ENCODE assay signal across 1 cellular context in the genomic region with DNA sequence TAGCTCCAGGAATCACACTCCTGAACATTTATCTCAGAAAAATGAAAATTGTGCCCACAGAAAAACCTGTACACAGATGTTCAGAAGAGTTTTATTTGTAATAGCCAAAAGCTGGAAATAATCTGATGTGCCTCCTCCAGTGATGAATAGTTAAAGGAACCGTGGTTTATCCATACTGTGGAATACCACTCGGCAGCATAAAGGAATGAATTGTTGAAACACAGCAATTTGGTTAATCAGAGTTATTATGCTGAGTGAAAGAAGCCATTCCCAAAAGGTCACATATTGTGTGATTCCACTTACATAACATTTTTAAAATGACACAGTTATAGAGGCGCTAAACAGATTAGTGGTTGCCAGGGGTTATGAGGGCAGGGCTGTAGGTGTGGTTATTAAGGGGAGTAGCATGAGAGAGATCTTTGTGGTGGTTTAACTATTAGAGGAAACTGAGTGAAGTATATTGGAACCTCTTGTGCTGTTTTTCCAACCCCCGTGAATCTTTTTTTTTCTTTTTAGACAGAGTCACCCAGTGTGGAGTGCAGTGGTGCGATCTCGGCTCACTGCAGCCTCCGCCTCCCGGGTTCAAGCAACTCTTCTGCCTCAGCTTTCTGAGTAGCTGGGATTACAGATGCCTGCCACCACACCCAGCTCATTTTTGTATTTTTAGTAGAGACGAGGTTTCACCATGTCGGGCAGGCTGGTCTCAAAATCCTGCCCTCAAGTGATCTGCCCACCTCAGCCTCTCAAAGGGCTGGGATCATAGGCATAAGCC.
TF ChIP-seq lines count a peak whose summit lies in the region.

No MANE protein-coding gene starts in this region.

TF ChIP-seq in HepG2, 621 proteins besides CTCF, POLR2A, EP300 and RAD21:
- TF ChIP-seq LCORL (IDR thresholded peaks at IDR 0.05) = no peak
- TF ChIP-seq LCORL (CRISPR knock-in tag; IDR thresholded peaks at IDR 0.05) = no peak
- TF ChIP-seq, protein P1, sequence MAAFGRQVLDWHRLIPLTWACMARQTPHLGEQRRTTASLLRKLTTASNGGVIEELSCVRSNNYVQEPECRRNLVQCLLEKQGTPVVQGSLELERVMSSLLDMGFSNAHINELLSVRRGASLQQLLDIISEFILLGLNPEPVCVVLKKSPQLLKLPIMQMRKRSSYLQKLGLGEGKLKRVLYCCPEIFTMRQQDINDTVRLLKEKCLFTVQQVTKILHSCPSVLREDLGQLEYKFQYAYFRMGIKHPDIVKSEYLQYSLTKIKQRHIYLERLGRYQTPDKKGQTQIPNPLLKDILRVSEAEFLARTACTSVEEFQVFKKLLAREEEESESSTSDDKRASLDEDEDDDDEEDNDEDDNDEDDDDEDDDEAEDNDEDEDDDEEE (CRISPR knock-in tag; IDR thresholded peaks at IDR 0.05) = no peak
- no peak for TF ChIP-seq ZNF160 (CRISPR knock-in tag; IDR thresholded peaks at IDR 0.05)
- TF ChIP-seq NFE2 (CRISPR knock-in tag; IDR thresholded peaks at IDR 0.05) = no peak
- no peak for TF ChIP-seq ZNF703 (CRISPR knock-in tag; IDR thresholded peaks at IDR 0.05; ENCODE audit: borderline replicate concordance)
- no peak for TF ChIP-seq RBFOX2 (IDR thresholded peaks at IDR 0.05; ENCODE audit: low read depth, low read length)
- no peak for TF ChIP-seq HES4 (CRISPR knock-in tag; IDR thresholded peaks at IDR 0.05; ENCODE audit: borderline replicate concordance)
- no peak for TF ChIP-seq ZKSCAN8 (CRISPR knock-in tag; IDR thresholded peaks at IDR 0.05; ENCODE audit: borderline replicate concordance)
- TF ChIP-seq, protein P2, sequence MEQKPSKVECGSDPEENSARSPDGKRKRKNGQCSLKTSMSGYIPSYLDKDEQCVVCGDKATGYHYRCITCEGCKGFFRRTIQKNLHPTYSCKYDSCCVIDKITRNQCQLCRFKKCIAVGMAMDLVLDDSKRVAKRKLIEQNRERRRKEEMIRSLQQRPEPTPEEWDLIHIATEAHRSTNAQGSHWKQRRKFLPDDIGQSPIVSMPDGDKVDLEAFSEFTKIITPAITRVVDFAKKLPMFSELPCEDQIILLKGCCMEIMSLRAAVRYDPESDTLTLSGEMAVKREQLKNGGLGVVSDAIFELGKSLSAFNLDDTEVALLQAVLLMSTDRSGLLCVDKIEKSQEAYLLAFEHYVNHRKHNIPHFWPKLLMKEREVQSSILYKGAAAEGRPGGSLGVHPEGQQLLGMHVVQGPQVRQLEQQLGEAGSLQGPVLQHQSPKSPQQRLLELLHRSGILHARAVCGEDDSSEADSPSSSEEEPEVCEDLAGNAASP (CRISPR knock-in tag; IDR thresholded peaks at IDR 0.05; ENCODE audit: borderline replicate concordance) = no peak
- no peak for TF ChIP-seq NR2C2 (CRISPR knock-in tag; IDR thresholded peaks at IDR 0.05; ENCODE audit: borderline replicate concordance)
- no peak for TF ChIP-seq THAP8 (CRISPR knock-in tag; IDR thresholded peaks at IDR 0.05; ENCODE audit: borderline replicate concordance)
- TF ChIP-seq ELF3 (CRISPR knock-in tag; IDR thresholded peaks at IDR 0.05) = no peak
- TF ChIP-seq, protein P3, sequence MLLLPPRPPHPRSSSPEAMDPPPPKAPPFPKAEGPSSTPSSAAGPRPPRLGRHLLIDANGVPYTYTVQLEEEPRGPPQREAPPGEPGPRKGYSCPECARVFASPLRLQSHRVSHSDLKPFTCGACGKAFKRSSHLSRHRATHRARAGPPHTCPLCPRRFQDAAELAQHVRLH (CRISPR knock-in tag; IDR thresholded peaks at IDR 0.05; ENCODE audit: borderline replicate concordance, low read depth) = no peak
- TF ChIP-seq, protein P4, sequence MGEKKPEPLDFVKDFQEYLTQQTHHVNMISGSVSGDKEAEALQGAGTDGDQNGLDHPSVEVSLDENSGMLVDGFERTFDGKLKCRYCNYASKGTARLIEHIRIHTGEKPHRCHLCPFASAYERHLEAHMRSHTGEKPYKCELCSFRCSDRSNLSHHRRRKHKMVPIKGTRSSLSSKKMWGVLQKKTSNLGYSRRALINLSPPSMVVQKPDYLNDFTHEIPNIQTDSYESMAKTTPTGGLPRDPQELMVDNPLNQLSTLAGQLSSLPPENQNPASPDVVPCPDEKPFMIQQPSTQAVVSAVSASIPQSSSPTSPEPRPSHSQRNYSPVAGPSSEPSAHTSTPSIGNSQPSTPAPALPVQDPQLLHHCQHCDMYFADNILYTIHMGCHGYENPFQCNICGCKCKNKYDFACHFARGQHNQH (CRISPR knock-in tag; IDR thresholded peaks at IDR 0.05) = no peak
- TF ChIP-seq ZNF660 (CRISPR knock-in tag; IDR thresholded peaks at IDR 0.05; ENCODE audit: borderline replicate concordance, low read depth) = no peak
- no peak for TF ChIP-seq KLF11 (CRISPR knock-in tag; IDR thresholded peaks at IDR 0.05)
